In the genomic region with DNA sequence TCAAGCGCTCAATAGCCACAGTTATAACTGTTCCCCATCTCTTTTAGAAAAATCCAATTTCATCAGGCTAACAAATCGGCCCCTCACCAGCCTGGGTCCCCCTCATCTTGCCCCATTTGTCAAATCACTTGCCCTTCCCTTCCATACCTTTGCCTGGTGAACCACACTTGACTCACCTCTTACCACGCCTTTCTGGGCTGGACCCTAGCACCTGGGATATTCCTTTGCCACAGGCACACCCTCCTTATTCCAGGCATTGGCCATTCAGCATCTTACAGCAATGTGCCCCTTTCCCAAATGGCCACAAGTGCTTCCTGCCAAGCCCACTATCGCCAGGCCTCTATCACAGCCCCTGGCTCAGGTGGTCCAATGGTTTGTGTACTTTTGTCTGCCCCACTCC, we compare ENCODE assay signal across 16 cellular contexts.
"Had no signal": no experiment of that assay in that cellular context is flagged by ENCODE, and none has a peak within 500 bp of the region (broad histone marks: within the 10 kb centered on the region; RNA-seq: fewer than 3 reads in every experiment).

No MANE protein-coding gene starts in this region.

- H3K4me1 ChIP-seq: ascending aorta had no signal

- H3K27me3 ChIP-seq: ascending aorta, transverse colon had no signal

- H3K4me3 ChIP-seq: ascending aorta, transverse colon had no signal

- DNase-seq: activated CD4-positive, alpha-beta T cell treated with anti-CD3 and anti-CD28 coated beads for 1 hour; activated CD8-positive, alpha-beta memory T cell treated with anti-CD3 and anti-CD28 coated beads for 24 hours; activated gamma-delta T cell; endodermal cell; mesendoderm; natural killer cell; posterior cingulate gyrus; retina; stimulated activated CD4-positive, alpha-beta T cell treated with anti-CD3 and anti-CD28 coated beads, Interleukin-2, amount 100 ng/mL, for 24 hours; stimulated activated naive CD4-positive, alpha-beta T cell treated with Interleukin-2 at 50 U/mL for 16 hours; SW 1271; T-helper 2 cell; transverse colon; WERI-Rb-1 had no signal

- ATAC-seq: natural killer cell had no signal

- FAIRE-seq: frontal cortex had no signal

- H3K27ac ChIP-seq: ascending aorta, transverse colon, WERI-Rb-1 had no signal

- H3K9me3 ChIP-seq: ascending aorta, transverse colon had no signal

- H3K36me3 ChIP-seq: ascending aorta had no signal
